15 cellular contexts compared by ENCODE assay signal in genomic region chr10:86295791-86296190, GRCh38.
"Had no signal": no experiment of that assay in that cellular context is flagged by ENCODE, and none has a peak within 500 bp of the region (broad histone marks: within the 10 kb centered on the region; RNA-seq: fewer than 3 reads in every experiment).

No MANE protein-coding gene starts in this region.

- H3K27ac ChIP-seq: adrenal gland, neural progenitor cell, ovary, tibial nerve had no signal

- H3K9ac ChIP-seq: neural progenitor cell had no signal

- H3K4me2 ChIP-seq: neural progenitor cell had no signal

- H2AFZ ChIP-seq: neural progenitor cell had no signal

- H3K4me1 ChIP-seq: adrenal gland, tibial nerve had no signal

- DNase-seq: activated CD4-positive, alpha-beta T cell treated with anti-CD3 and anti-CD28 coated beads for 48 hours; activated CD4-positive, CD25-positive, alpha-beta regulatory T cell; activated gamma-delta T cell treated with Interleukin-2 at 50 U/mL for 16 hours; foreskin melanocyte; kidney glomerular epithelial cell; mesenchymal stem cell; naive thymus-derived CD4-positive, alpha-beta T cell; ovary; stimulated activated naive B cell treated with anti-CD40 and anti-IgM and Interleukin-4, amounts not matched to agents 10 μg/mL and 1 μg/mL and 100 μg/mL, for 72 hours; T1000 had no signal

- ATAC-seq: activated naive CD4-positive, alpha-beta T cell treated with anti-CD3 and anti-CD28 coated beads, Interleukin-2, amount 50 U/mL, for 72 hours; naive thymus-derived CD4-positive, alpha-beta T cell; stimulated activated naive B cell treated with anti-CD40 and anti-IgM and Interleukin-4, amounts not matched to agents 10 μg/mL and 1 μg/mL and 100 μg/mL, for 72 hours had no signal

- H3K4me3 ChIP-seq: adrenal gland, neural progenitor cell, ovary, tibial nerve had no signal

- FAIRE-seq: astrocyte had no signal

- H3K36me3 ChIP-seq: adrenal gland, neural progenitor cell, ovary, tibial nerve had no signal

- H3K9me3 ChIP-seq: adrenal gland, ovary, tibial nerve had no signal

- H3K27me3 ChIP-seq: adrenal gland, neural progenitor cell, ovary, tibial nerve had no signal
